Comparison of ENCODE assay signal across 1 cellular context in the genomic region with DNA sequence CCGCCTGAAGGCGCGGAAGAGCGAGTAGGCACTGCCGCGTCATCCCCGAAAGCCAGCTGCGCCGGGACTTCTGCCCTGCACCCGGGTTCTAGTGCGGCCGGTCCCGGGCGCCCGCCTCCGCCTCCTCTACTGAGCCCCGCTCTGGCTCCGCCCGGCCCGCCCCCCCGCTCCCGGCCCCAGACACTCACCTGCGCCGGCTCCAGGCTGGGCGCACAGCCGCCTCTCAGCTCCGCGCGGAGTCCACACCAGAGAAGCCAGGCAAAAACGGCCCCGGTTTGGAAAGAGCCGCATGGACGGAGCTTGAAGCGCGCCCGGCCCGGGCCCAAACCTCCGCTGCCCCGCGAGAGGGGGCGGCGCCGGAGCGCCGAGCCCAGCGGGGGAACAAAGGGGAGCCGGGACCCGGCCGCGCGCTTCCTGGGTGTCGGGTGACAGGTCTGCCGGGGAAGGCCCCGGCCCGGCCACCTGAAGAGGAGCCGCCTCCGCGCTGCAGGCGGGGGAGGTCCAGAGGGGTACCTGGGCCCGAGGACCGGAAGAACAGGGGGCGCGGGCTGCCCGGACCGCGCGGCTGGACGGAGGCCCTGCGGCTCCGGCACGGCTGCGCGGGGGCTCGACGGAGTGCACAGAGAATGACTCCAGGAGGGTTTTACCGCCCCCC.
TF ChIP-seq lines count a peak whose summit lies in the region.

No MANE protein-coding gene starts in this region.

TF ChIP-seq in H1, 55 proteins besides CTCF, POLR2A, EP300 and RAD21 (continued from another document):
- TF ChIP-seq, protein P1, sequence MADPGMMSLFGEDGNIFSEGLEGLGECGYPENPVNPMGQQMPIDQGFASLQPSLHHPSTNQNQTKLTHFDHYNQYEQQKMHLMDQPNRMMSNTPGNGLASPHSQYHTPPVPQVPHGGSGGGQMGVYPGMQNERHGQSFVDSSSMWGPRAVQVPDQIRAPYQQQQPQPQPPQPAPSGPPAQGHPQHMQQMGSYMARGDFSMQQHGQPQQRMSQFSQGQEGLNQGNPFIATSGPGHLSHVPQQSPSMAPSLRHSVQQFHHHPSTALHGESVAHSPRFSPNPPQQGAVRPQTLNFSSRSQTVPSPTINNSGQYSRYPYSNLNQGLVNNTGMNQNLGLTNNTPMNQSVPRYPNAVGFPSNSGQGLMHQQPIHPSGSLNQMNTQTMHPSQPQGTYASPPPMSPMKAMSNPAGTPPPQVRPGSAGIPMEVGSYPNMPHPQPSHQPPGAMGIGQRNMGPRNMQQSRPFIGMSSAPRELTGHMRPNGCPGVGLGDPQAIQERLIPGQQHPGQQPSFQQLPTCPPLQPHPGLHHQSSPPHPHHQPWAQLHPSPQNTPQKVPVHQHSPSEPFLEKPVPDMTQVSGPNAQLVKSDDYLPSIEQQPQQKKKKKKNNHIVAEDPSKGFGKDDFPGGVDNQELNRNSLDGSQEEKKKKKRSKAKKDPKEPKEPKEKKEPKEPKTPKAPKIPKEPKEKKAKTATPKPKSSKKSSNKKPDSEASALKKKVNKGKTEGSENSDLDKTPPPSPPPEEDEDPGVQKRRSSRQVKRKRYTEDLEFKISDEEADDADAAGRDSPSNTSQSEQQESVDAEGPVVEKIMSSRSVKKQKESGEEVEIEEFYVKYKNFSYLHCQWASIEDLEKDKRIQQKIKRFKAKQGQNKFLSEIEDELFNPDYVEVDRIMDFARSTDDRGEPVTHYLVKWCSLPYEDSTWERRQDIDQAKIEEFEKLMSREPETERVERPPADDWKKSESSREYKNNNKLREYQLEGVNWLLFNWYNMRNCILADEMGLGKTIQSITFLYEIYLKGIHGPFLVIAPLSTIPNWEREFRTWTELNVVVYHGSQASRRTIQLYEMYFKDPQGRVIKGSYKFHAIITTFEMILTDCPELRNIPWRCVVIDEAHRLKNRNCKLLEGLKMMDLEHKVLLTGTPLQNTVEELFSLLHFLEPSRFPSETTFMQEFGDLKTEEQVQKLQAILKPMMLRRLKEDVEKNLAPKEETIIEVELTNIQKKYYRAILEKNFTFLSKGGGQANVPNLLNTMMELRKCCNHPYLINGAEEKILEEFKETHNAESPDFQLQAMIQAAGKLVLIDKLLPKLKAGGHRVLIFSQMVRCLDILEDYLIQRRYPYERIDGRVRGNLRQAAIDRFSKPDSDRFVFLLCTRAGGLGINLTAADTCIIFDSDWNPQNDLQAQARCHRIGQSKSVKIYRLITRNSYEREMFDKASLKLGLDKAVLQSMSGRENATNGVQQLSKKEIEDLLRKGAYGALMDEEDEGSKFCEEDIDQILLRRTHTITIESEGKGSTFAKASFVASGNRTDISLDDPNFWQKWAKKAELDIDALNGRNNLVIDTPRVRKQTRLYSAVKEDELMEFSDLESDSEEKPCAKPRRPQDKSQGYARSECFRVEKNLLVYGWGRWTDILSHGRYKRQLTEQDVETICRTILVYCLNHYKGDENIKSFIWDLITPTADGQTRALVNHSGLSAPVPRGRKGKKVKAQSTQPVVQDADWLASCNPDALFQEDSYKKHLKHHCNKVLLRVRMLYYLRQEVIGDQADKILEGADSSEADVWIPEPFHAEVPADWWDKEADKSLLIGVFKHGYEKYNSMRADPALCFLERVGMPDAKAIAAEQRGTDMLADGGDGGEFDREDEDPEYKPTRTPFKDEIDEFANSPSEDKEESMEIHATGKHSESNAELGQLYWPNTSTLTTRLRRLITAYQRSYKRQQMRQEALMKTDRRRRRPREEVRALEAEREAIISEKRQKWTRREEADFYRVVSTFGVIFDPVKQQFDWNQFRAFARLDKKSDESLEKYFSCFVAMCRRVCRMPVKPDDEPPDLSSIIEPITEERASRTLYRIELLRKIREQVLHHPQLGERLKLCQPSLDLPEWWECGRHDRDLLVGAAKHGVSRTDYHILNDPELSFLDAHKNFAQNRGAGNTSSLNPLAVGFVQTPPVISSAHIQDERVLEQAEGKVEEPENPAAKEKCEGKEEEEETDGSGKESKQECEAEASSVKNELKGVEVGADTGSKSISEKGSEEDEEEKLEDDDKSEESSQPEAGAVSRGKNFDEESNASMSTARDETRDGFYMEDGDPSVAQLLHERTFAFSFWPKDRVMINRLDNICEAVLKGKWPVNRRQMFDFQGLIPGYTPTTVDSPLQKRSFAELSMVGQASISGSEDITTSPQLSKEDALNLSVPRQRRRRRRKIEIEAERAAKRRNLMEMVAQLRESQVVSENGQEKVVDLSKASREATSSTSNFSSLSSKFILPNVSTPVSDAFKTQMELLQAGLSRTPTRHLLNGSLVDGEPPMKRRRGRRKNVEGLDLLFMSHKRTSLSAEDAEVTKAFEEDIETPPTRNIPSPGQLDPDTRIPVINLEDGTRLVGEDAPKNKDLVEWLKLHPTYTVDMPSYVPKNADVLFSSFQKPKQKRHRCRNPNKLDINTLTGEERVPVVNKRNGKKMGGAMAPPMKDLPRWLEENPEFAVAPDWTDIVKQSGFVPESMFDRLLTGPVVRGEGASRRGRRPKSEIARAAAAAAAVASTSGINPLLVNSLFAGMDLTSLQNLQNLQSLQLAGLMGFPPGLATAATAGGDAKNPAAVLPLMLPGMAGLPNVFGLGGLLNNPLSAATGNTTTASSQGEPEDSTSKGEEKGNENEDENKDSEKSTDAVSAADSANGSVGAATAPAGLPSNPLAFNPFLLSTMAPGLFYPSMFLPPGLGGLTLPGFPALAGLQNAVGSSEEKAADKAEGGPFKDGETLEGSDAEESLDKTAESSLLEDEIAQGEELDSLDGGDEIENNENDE (IDR thresholded peaks at IDR 0.05; ENCODE audit: insufficient replicate concordance, low read length) = no peak
- TF ChIP-seq BRCA1 (IDR thresholded peaks at IDR 0.05; ENCODE audit: low read depth, low read length) = no peak
- no peak for TF ChIP-seq MAFK (IDR thresholded peaks at IDR 0.05; ENCODE audit: low read depth, low read length)
- TF ChIP-seq SP4 (IDR thresholded peaks at IDR 0.05; ENCODE audit: low read length) = no peak
- TF ChIP-seq CREB1 (IDR thresholded peaks at IDR 0.05) = no peak
- TF ChIP-seq RBBP5 (IDR thresholded peaks at IDR 0.05; ENCODE audit: borderline replicate concordance, low read depth, low read length) = no peak
- TF ChIP-seq JUND (IDR thresholded peaks at IDR 0.05; ENCODE audit: low read length) = no peak
- TF ChIP-seq SAP30 (IDR thresholded peaks at IDR 0.05; ENCODE audit: insufficient read depth, insufficient replicate concordance, low read length) = no peak
- peak; percentile 34; the same call in 1 of the 2 replicates for TF ChIP-seq EGR1 (IDR thresholded peaks at IDR 0.05; ENCODE audit: borderline replicate concordance, low read depth, low read length)
- TF ChIP-seq KDM4A (IDR thresholded peaks at IDR 0.05; ENCODE audit: low read depth, low read length, severe bottlenecking) = peak; percentile 48
- no peak for TF ChIP-seq GTF2F1 (IDR thresholded peaks at IDR 0.05; ENCODE audit: borderline replicate concordance, low read depth, low read length)
- no peak for TF ChIP-seq POU5F1 (IDR thresholded peaks at IDR 0.05; ENCODE audit: low read depth, low read length)
- no peak for TF ChIP-seq SP2 (IDR thresholded peaks at IDR 0.05; ENCODE audit: low read length)
- no peak for TF ChIP-seq BCL11A (IDR thresholded peaks at IDR 0.05; ENCODE audit: low read depth in 2 of 2, low read length in 2 of 2)
- peak; percentile 51; the same call in 1 of the 2 replicates for TF ChIP-seq PHF8 (conservative IDR thresholded peaks at IDR 0.05; ENCODE audit: low read depth, low read length)
- no peak for TF ChIP-seq SIRT6 (IDR thresholded peaks at IDR 0.05; ENCODE audit: low read length)
- TF ChIP-seq, protein P2, sequence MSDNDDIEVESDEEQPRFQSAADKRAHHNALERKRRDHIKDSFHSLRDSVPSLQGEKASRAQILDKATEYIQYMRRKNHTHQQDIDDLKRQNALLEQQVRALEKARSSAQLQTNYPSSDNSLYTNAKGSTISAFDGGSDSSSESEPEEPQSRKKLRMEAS (IDR thresholded peaks at IDR 0.05) = no peak
- TF ChIP-seq TAF1 (IDR thresholded peaks at IDR 0.05; ENCODE audit: low read depth, low read length) = 0 out of 2 replicates have a peak, but pooled peaks have one; percentile 42
- no peak for TF ChIP-seq CBX5 (IDR thresholded peaks at IDR 0.05; ENCODE audit: low read depth, low read length)
